Comparison of ENCODE assay signal across 29 cellular contexts in genomic region chr7:29794959-29795629, GRCh38. TPM values are rescaled to one million over a fixed set of nuclear protein-coding genes. Genes with fewer than 3 reads are reported as not detected.
"Had no signal": no experiment of that assay in that cellular context is flagged by ENCODE, and none has a peak within 500 bp of the region (broad histone marks: within the 10 kb centered on the region; RNA-seq: fewer than 3 reads in every experiment).

No MANE protein-coding gene starts in this region.

- ATAC-seq: activated CD4-positive, alpha-beta T cell treated with anti-CD3 and anti-CD28 coated beads for 36 hours; activated CD8-positive, alpha-beta T cell treated with anti-CD3 and anti-CD28 coated beads for 36 hours; activated T-cell treated with anti-CD3 and anti-CD28 coated beads, Interleukin-2, amount 50 U/mL, for 72 hours; Panc1; Right ventricle myocardium inferior had no signal

- H3K9me3 ChIP-seq: breast epithelium, SK-N-SH had no signal

- DNase-seq: activated CD4-positive, alpha-beta T cell treated with anti-CD3 and anti-CD28 coated beads for 36 hours; activated CD4-positive, alpha-beta T cell treated with anti-CD3 and anti-CD28 coated beads, Interleukin-2, amount 50 U/mL, for 1 hour; activated CD8-positive, alpha-beta memory T cell treated with anti-CD3 and anti-CD28 coated beads, Interleukin-2, amount 50 U/mL, for 4 hours; activated CD8-positive, alpha-beta T cell treated with anti-CD3 and anti-CD28 coated beads for 36 hours; activated gamma-delta T cell treated with Interleukin-2 at 50 U/mL for 16 hours; activated naive CD4-positive, alpha-beta T cell treated with anti-CD3 and anti-CD28 coated beads, Interleukin-2, amount 10 ng/mL, durations not matched to agents 7 days and 5 days; activated naive CD8-positive, alpha-beta T cell treated with anti-CD3 and anti-CD28 coated beads for 36 hours; activated T-cell treated with anti-CD3 and anti-CD28 coated beads, Interleukin-2, amount 50 U/mL, for 72 hours; anterior cingulate cortex; caudate nucleus; MM.1S; NCI-H1105; NCI-H1436; NCI-H1694 treated with DMSO at 0.1 percent for 48 hours; NCI-H2029 treated with DMSO at 0.1 percent for 48 hours; NCI-H446; NCI-H526; NCI-H774; NK-92 treated with Interleukin-12 subunit alpha and Interleukin-12 subunit beta, amount 100 ng/mL, for 24 hours; OCI-M1; RPMI8226; SK-N-SH; T-helper 1 cell had no signal

- H3K36me3 ChIP-seq: breast epithelium had no signal

- H3K27ac ChIP-seq: breast epithelium, VCaP had no signal

- H3K4me3 ChIP-seq: breast epithelium had no signal

- H3K27me3 ChIP-seq: breast epithelium had no signal

- H3K4me1 ChIP-seq: breast epithelium had no signal

RNA-seq across cellular contexts. Expression of gene WIPF3, which starts 11.2 kb away (rescaled TPM):
- total RNA-seq: activated CD4-positive, alpha-beta T cell treated with anti-CD3 and anti-CD28 coated beads for 36 hours; activated CD8-positive, alpha-beta T cell treated with anti-CD3 and anti-CD28 coated beads for 36 hours; activated naive CD8-positive, alpha-beta T cell treated with anti-CD3 and anti-CD28 coated beads for 36 hours; activated T-cell treated with anti-CD3 and anti-CD28 coated beads, Interleukin-2, amount 50 U/mL, for 72 hours; activated T-helper 2 cell treated with anti-CD3 and anti-CD28 coated beads, Interferon-gamma antibody, Interleukin-2, Interleukin-4, amounts not matched to agents 10 μg/mL and 5 μg/mL and 100 μg/mL, durations not matched to agents 14 hours and 24 hours and 36 hours; T-helper 2 cell treated with Interferon-gamma antibody and Interleukin-4, amounts not matched to agents 100 ng/mL and 5 ng/mL, for 36 hours had no signal
